33 cellular contexts compared by ENCODE assay signal in the genomic region with DNA sequence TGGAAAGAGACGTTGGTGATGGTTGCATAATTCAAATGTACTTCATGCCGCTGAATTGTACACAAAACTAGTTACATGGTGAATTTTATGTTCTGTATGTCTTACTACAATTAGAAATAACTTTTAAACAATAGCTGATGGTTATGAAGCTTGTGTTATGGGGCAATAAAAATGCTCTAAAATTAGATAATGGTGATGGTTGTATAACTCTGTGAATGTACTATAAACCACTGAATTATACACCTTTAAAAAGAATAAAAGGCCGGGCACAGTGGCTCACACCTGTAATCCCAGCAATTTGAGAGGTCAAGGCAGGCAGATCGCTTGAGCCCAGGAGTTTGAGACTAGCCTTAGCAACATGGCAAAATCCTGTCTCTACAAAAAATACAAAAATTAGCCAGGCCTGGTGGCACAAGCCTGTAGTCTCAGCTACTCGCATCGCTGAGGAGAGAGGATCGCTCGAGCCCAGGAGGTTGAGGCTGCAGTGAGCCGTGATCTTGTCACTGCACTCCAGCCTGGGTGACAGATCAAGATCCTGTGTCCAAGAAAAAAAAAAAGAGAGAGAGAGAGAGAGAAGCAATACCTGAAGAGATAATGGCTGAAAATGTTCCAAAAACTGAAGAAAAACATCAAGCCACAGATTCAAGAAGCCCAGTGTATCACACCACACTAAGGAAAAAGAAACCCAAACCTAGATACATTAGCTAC. TPM values are rescaled to one million over a fixed set of nuclear protein-coding genes. Genes with fewer than 3 reads are reported as not detected.
DNase-seq lines count a peak whose midpoint lies in the region; ATAC-seq and TF ChIP-seq lines count a peak whose summit lies in the region.
"Had no signal": no experiment of that assay in that cellular context is flagged by ENCODE, and none has a peak within 500 bp of the region (broad histone marks: within the 10 kb centered on the region; RNA-seq: fewer than 3 reads in every experiment).

No MANE protein-coding gene starts in this region.

- no peaks in the 10 kb centered on the region for H3K36me3 Mint-ChIP-seq in activated naive CD8-positive, alpha-beta T cell treated with anti-CD3 and anti-CD28 coated beads, Interleukin-2, amount 50 U/mL, for 24 hours (ENCODE audit: low read depth)
- peaks cover 7% of the 10 kb centered on the region for H3K36me3 Mint-ChIP-seq in stimulated activated effector memory CD8-positive, alpha-beta T cell treated with anti-CD3 and anti-CD28 coated beads, Interleukin-12 subunit alpha, Interleukin-12 subunit beta, amount 100 ng/mL, for 72 hours

- DNase-seq in left ventricle myocardium inferior: no peak
- no peak for DNase-seq in right cardiac atrium
- no peak for DNase-seq in activated naive CD8-positive, alpha-beta T cell treated with anti-CD3 and anti-CD28 coated beads, Interleukin-2, amount 50 U/mL, for 24 hours
- DNase-seq in mucosa of descending colon: no peak
- no peak for DNase-seq in stimulated activated effector memory CD8-positive, alpha-beta T cell treated with anti-CD3 and anti-CD28 coated beads, Interleukin-12 subunit alpha, Interleukin-12 subunit beta, amount 100 ng/mL, for 72 hours (ENCODE audit: low spot score in 2 of 2)
- no peak for DNase-seq in activated CD4-positive, alpha-beta T cell treated with anti-CD3 and anti-CD28 coated beads, Interleukin-2, amount 50 U/mL, for 1 hour
- no peak for DNase-seq in DMS114 treated with DMSO at 0.1 percent for 48 hours (lab: John Stamatoyannopoulos, UW; ENCODE audit: unreplicated experiment)
- no peak for DNase-seq in SW480 (ENCODE audit: low spot score)
- DNase-seq: activated gamma-delta T cell treated with Interleukin-2 at 50 U/mL for 16 hours; Calu3; DND-41; effector CD4-positive, alpha-beta T cell; foreskin keratinocyte; H9; left cardiac atrium; mesenchymal stem cell; NCI-H1105; NCI-H2029; NCI-H526 treated with DMSO at 0.1 percent for 48 hours; stimulated activated CD4-positive, alpha-beta T cell treated with anti-CD3 and anti-CD28 coated beads, Interleukin-2, amount 100 ng/mL, for 24 hours; substantia nigra had no signal

- H3K4me3 ChIP-seq in left ventricle myocardium inferior: no peak overlapping the region
- H3K4me3 ChIP-seq in right cardiac atrium (ENCODE audit: low read length): no peak overlapping the region
- no peak overlapping the region for H3K4me3 ChIP-seq in mucosa of descending colon
- H3K4me3 ChIP-seq: BLaER1, breast epithelium, esophagus muscularis mucosa had no signal

- H3K9me3 ChIP-seq in left ventricle myocardium inferior (replicated peaks) (no peaks in the 10 kb centered on the region), right cardiac atrium (ENCODE audit: control insufficient read depth, low read length) (no peaks in the 10 kb centered on the region), mucosa of descending colon (no peaks in the 10 kb centered on the region)
- H3K9me3 ChIP-seq: BLaER1, breast epithelium, esophagus muscularis mucosa had no signal

- H3K4me3 Mint-ChIP-seq in activated naive CD8-positive, alpha-beta T cell treated with anti-CD3 and anti-CD28 coated beads, Interleukin-2, amount 50 U/mL, for 24 hours: no peak overlapping the region
- no peak overlapping the region for H3K4me3 Mint-ChIP-seq in stimulated activated effector memory CD8-positive, alpha-beta T cell treated with anti-CD3 and anti-CD28 coated beads, Interleukin-12 subunit alpha, Interleukin-12 subunit beta, amount 100 ng/mL, for 72 hours
- H3K4me3 Mint-ChIP-seq: H9; T-helper 1 cell treated with Interleukin-12 subunit alpha and Interleukin-12 subunit beta and Interleukin-4 antibody, amounts not matched to agents 30 μg/mL and 1 μg/mL, for 36 hours had no signal

- H3K36me3 ChIP-seq in left ventricle myocardium inferior: no peaks in the 10 kb centered on the region
- H3K36me3 ChIP-seq in mucosa of descending colon (ENCODE audit: low read depth): no peaks in the 10 kb centered on the region
- H3K36me3 ChIP-seq: breast epithelium, esophagus muscularis mucosa had no signal

- 86% methylated on average over 9 of the region's 9 CpGs for WGBS in right cardiac atrium

- H3K27me3 ChIP-seq in left ventricle myocardium inferior (ENCODE audit: low read depth) (no peaks in the 10 kb centered on the region), right cardiac atrium (ENCODE audit: control insufficient read depth, insufficient read depth) (no peaks in the 10 kb centered on the region)
- H3K27me3 ChIP-seq: BLaER1, breast epithelium, esophagus muscularis mucosa, foreskin keratinocyte had no signal

- H3K27ac Mint-ChIP-seq in activated naive CD8-positive, alpha-beta T cell treated with anti-CD3 and anti-CD28 coated beads, Interleukin-2, amount 50 U/mL, for 24 hours: peak overlapping the region; percentile 24
- H3K27ac Mint-ChIP-seq in stimulated activated effector memory CD8-positive, alpha-beta T cell treated with anti-CD3 and anti-CD28 coated beads, Interleukin-12 subunit alpha, Interleukin-12 subunit beta, amount 100 ng/mL, for 72 hours: peak overlapping the region; percentile 54
- H3K27ac Mint-ChIP-seq: T-helper 1 cell treated with Interleukin-12 subunit alpha and Interleukin-12 subunit beta and Interleukin-4 antibody, amounts not matched to agents 30 μg/mL and 1 μg/mL, for 36 hours had no signal

- intact Hi-C loops in left ventricle myocardium inferior (cut with micrococcal nuclease) (loop anchor here (10.0 kb wide), 1 partner anchor 58 kb away; no protein-coding TSS in a partner anchor), right cardiac atrium (cut with DNase I) (loop anchor here in 1 of 4 donors (10.0 kb wide), 1 partner anchor 58 kb away; no protein-coding TSS in a partner anchor), mucosa of descending colon (cut with DNase I, micrococcal nuclease) (loop anchor here (10.0 kb wide), 2 partner anchors 108 to 188 kb away; partner anchors contain the start of gene CLASP1 (in 1 of the 2))

- H3K4me1 Mint-ChIP-seq in activated naive CD8-positive, alpha-beta T cell treated with anti-CD3 and anti-CD28 coated beads, Interleukin-2, amount 50 U/mL, for 24 hours: peaks cover 41% of the 10 kb centered on the region
- peaks cover 38% of the 10 kb centered on the region for H3K4me1 Mint-ChIP-seq in stimulated activated effector memory CD8-positive, alpha-beta T cell treated with anti-CD3 and anti-CD28 coated beads, Interleukin-12 subunit alpha, Interleukin-12 subunit beta, amount 100 ng/mL, for 72 hours

- H3K27me3 Mint-ChIP-seq in activated naive CD8-positive, alpha-beta T cell treated with anti-CD3 and anti-CD28 coated beads, Interleukin-2, amount 50 U/mL, for 24 hours: no peaks in the 10 kb centered on the region

- ATAC-seq in right cardiac atrium (no peak), mucosa of descending colon (peak; percentile 67)
- ATAC-seq in activated naive CD8-positive, alpha-beta T cell treated with anti-CD3 and anti-CD28 coated beads, Interleukin-2, amount 50 U/mL, for 24 hours: no peak
- no peak for ATAC-seq in stimulated activated effector memory CD8-positive, alpha-beta T cell treated with anti-CD3 and anti-CD28 coated beads, Interleukin-12 subunit alpha, Interleukin-12 subunit beta, amount 100 ng/mL, for 72 hours
- ATAC-seq: activated CD4-positive, CD25-positive, alpha-beta regulatory T cell treated with anti-CD3 and anti-CD28 coated beads, Interleukin-2, amount 50 U/mL, for 24 hours; foreskin keratinocyte; left cardiac atrium had no signal

- TF ChIP-seq CTCF in left ventricle myocardium inferior (IDR thresholded peaks at IDR 0.05; ENCODE audit: borderline replicate concordance) (no peak), mucosa of descending colon (IDR thresholded peaks at IDR 0.05) (no peak)

- H3K4me1 ChIP-seq in left ventricle myocardium inferior (peaks cover 92% of the 10 kb centered on the region), right cardiac atrium (ENCODE audit: control insufficient read depth, insufficient read depth, low read length) (peaks cover 7% of the 10 kb centered on the region), mucosa of descending colon (ENCODE audit: low read depth) (no peaks in the 10 kb centered on the region)
- H3K4me1 ChIP-seq: breast epithelium had no signal

- H3K27ac ChIP-seq in left ventricle myocardium inferior (replicated peaks) (peak overlapping the region; percentile 3), right cardiac atrium (ENCODE audit: low read length) (no peak overlapping the region)
- H3K27ac ChIP-seq: BLaER1, breast epithelium, esophagus muscularis mucosa, foreskin keratinocyte, RWPE1 had no signal

- H3K9me3 Mint-ChIP-seq in activated naive CD8-positive, alpha-beta T cell treated with anti-CD3 and anti-CD28 coated beads, Interleukin-2, amount 50 U/mL, for 24 hours: no peaks in the 10 kb centered on the region
- H3K9me3 Mint-ChIP-seq in stimulated activated effector memory CD8-positive, alpha-beta T cell treated with anti-CD3 and anti-CD28 coated beads, Interleukin-12 subunit alpha, Interleukin-12 subunit beta, amount 100 ng/mL, for 72 hours: no peaks in the 10 kb centered on the region
- H3K9me3 Mint-ChIP-seq: H9; T-helper 1 cell treated with Interleukin-12 subunit alpha and Interleukin-12 subunit beta and Interleukin-4 antibody, amounts not matched to agents 30 μg/mL and 1 μg/mL, for 36 hours had no signal

RNA-seq across cellular contexts. Expression of gene RNU4ATAC, which starts 6.3 kb away (rescaled TPM):
- 7.3 TPM for total RNA-seq in left ventricle myocardium inferior
- 10 to 100 TPM in 1 of 4 donors, not detected in 3; 12.7 TPM for total RNA-seq in right cardiac atrium
- not detected for polyA plus RNA-seq in right cardiac atrium
- 1 to 10 TPM in 1 of 3 donors, not detected in 2; 9.7 TPM for total RNA-seq in mucosa of descending colon
- total RNA-seq: breast epithelium, Calu3, esophagus muscularis mucosa, foreskin keratinocyte, H9, HT-29, MCF 10A, myocyte, osteoblast, SK-MEL-5, ureter had no signal
- polyA plus RNA-seq: foreskin keratinocyte had no signal
